ENCODE assay signal across 8 cellular contexts in genomic region chr1:204506091-204506968, GRCh38. TPM values are rescaled to one million over a fixed set of nuclear protein-coding genes. Genes with fewer than 3 reads are reported as not detected.
A peak's percentile ranks its signal among the peaks of the same experiment; 100 is the strongest.
DNase-seq lines count a peak whose midpoint lies in the region; ATAC-seq and TF ChIP-seq lines count a peak whose summit lies in the region.

No MANE protein-coding gene starts in this region.

- H3K4me3 Mint-ChIP-seq in memory B cell = peak overlapping the region; percentile 83

- no peaks in the 10 kb centered on the region for H3K36me3 ChIP-seq in BJ (ENCODE audit: control insufficient read depth, insufficient read depth, low read length)

- peaks cover 23% of the 10 kb centered on the region for H3K4me1 Mint-ChIP-seq in memory B cell

- H3K36me3 Mint-ChIP-seq in memory B cell = peaks cover 2% of the 10 kb centered on the region

- POLR2A ChIA-PET in BJ (lab: Charles Lee) = interaction anchor here (0.6 to 1.9 kb wide), 2 partner anchors 10 to 274 kb away, joined by 7 to 9 read pairs; partner anchors contain the start of gene MDM4

- H3K27me3 ChIP-seq in BJ (ENCODE audit: control insufficient read depth, insufficient read depth, low read length) = no peaks in the 10 kb centered on the region

- peak overlapping the region; percentile 42 for H3K4me3 ChIP-seq in BJ (ENCODE audit: low read depth, low read length)

- H3K27me3 Mint-ChIP-seq in memory B cell = no peaks in the 10 kb centered on the region

- no peaks in the 10 kb centered on the region for H3K9me3 Mint-ChIP-seq in memory B cell

- DNase-seq in BJ (ENCODE audit: low read depth) = peak; percentile 74
- DNase-seq in NCI-H526 treated with DMSO at 0.1 percent for 48 hours (lab: John Stamatoyannopoulos, UW) = peak; percentile 84
- peak; percentile 52 to 83 for DNase-seq in activated CD4-positive, alpha-beta T cell treated with anti-CD3 and anti-CD28 coated beads, Interleukin-2, amount 50 U/mL, for 24 hours (ENCODE audit: low read depth in 1 of 2, low spot score in 1 of 2)
- peak; percentile 53 for DNase-seq in effector CD8-positive, alpha-beta T cell (lab: John Stamatoyannopoulos, UW)
- DNase-seq in memory B cell (ENCODE audit: low spot score in 2 of 2) = peak; percentile 65 to 76
- peak; percentile 61 for DNase-seq in stimulated activated CD8-positive, alpha-beta memory T cell treated with anti-CD3 and anti-CD28 coated beads, Interleukin-12 subunit alpha, Interleukin-12 subunit beta, amount 100 ng/mL, for 1 hour (ENCODE audit: low read depth)

- ATAC-seq in GM19438 (IDR thresholded peaks at IDR 0.05; ENCODE audit: low read depth, unreplicated experiment) = peak; percentile 60
- ATAC-seq in HG03521 (IDR thresholded peaks at IDR 0.05; ENCODE audit: unreplicated experiment) = peak; percentile 52
- ATAC-seq in memory B cell (ENCODE audit: low read depth) = peak; percentile 61

- TF ChIP-seq CTCF in BJ (IDR thresholded peaks at IDR 0.05; ENCODE audit: insufficient read depth, low read depth, low read length) = no peak

- CTCF ChIA-PET in BJ (lab: Yijun Ruan, JAX) = interaction anchor here (0.8 to 11.7 kb wide), 14 partner anchors 9 to 377 kb away, joined by 3 to 194 read pairs (median 4); partner anchors contain the start of genes MDM4 and PIK3C2B

- peak overlapping the region; percentile 100 for H3K27ac Mint-ChIP-seq in memory B cell

RNA-seq across cellular contexts. Expression of gene MDM4, which starts 9.9 kb away (rescaled TPM):
- 7.4 and 15.8 TPM in 2 replicates for polyA plus RNA-seq in BJ (2011; rRNA removed)
- polyA minus RNA-seq in BJ (2011; rRNA and poly(A)+ RNA removed) = 19.5 and 26.1 TPM in 2 replicates

RNA-seq across cellular contexts. Expression of gene PIK3C2B, which starts 11.7 kb away (rescaled TPM):
- polyA plus RNA-seq in BJ (2011; rRNA removed) = 5.1 and 7.9 TPM in 2 replicates
- 10.4 and 12.5 TPM in 2 replicates for polyA minus RNA-seq in BJ (2011; rRNA and poly(A)+ RNA removed)

Comparison
In these comparisons a context has a peak if more than half of its experiments do, and no peak if none do; other contexts are left out.
1. Peak in every context shown above with its lines: DNase-seq, ATAC-seq and H3K4me3 ChIP-seq.